5 cellular contexts compared by ENCODE assay signal in genomic region chr16:74811216-74811615, GRCh38. TPM values are rescaled to one million over a fixed set of nuclear protein-coding genes. Genes with fewer than 3 reads are reported as not detected.
"Had no signal": no experiment of that assay in that cellular context is flagged by ENCODE, and none has a peak within 500 bp of the region (broad histone marks: within the 10 kb centered on the region; RNA-seq: fewer than 3 reads in every experiment).

No MANE protein-coding gene starts in this region.

RNA-seq across cellular contexts. Expression of gene FA2H, which starts 36.6 kb away (rescaled TPM):
- total RNA-seq: activated CD8-positive, alpha-beta T cell treated with anti-CD3 and anti-CD28 coated beads for 36 hours; cardiac septum; fibroblast of lung; fibroblast of villous mesenchyme; glomerular endothelial cell had no signal
- polyA plus RNA-seq: fibroblast of lung had no signal
